Comparison of ENCODE assay signal across 13 cellular contexts in the genomic region with DNA sequence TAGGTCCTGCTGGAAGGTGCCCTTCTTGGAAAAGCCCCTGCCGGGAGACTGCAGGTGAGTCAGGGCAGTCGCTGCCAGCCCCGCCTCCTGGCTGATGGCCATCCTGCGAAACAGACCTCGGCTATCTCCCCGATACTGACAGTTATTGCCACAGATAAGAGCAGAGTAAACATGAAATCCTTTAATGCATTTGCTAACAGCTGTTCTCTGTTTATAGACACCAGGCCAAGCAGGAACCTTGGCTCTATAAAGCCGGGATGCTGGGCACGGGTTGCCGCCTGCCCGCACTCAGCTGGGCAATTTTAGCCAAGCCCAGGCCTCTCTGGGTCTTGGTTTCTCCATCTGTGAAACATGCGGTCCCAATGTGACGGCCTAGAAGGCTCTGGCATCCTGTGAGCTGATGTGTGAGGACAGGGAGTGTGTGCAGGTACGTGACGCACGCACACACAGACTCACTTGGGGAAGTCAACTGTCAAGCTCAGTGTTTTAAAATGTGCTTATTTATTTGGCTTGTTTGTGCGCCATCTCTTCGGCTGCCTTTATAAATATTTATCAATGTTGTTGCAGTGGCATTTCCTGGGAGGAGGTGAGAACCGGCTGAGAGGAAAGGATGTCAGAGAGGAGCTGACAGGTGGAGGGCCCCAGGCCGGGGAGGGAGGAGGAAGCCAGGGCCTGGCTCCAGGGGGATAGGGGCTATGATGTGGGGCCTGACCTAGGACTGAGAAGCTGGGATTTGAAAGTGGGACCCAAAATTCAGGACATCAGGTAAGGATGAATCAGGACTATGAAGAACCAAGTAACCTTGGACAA. TPM values are rescaled to one million over a fixed set of nuclear protein-coding genes. Genes with fewer than 3 reads are reported as not detected.
A peak's percentile ranks its signal among the peaks of the same experiment; 100 is the strongest.
DNase-seq lines count a peak whose midpoint lies in the region; ATAC-seq and TF ChIP-seq lines count a peak whose summit lies in the region.
"Had no signal": no experiment of that assay in that cellular context is flagged by ENCODE, and none has a peak within 500 bp of the region (broad histone marks: within the 10 kb centered on the region; RNA-seq: fewer than 3 reads in every experiment).

No MANE protein-coding gene starts in this region.

- peaks cover 9% of the 10 kb centered on the region for H3K36me3 Mint-ChIP-seq in glutamatergic neuron (ENCODE audit: unreplicated experiment)

- H3K4me3 Mint-ChIP-seq in glutamatergic neuron (ENCODE audit: unreplicated experiment) = no peak overlapping the region
- H3K4me3 Mint-ChIP-seq: stimulated activated naive CD8-positive, alpha-beta T cell treated with anti-CD3 and anti-CD28 coated beads, Interleukin-15, Interleukin-2, amounts not matched to agents 100 ng/mL and 50 ng/mL, for 24 hours had no signal

- peaks cover 6% of the 10 kb centered on the region for H3K9me3 Mint-ChIP-seq in glutamatergic neuron (ENCODE audit: unreplicated experiment)
- H3K9me3 Mint-ChIP-seq: stimulated activated naive CD8-positive, alpha-beta T cell treated with anti-CD3 and anti-CD28 coated beads, Interleukin-15, Interleukin-2, amounts not matched to agents 100 ng/mL and 50 ng/mL, for 24 hours had no signal

- peaks cover 6% of the 10 kb centered on the region for H3K27me3 Mint-ChIP-seq in glutamatergic neuron (ENCODE audit: unreplicated experiment)

- no peak overlapping the region for H3K27ac ChIP-seq in RWPE2 (ENCODE audit: poor library complexity, severe bottlenecking)
- no peak overlapping the region for H3K27ac ChIP-seq in liver (ENCODE audit: low read depth in 1 of 2, low read length in 2 of 2)
- H3K27ac ChIP-seq: ascending aorta, SK-N-MC had no signal

- H3K4me3 ChIP-seq in RWPE2 (ENCODE audit: severe bottlenecking) (no peak overlapping the region), liver (ENCODE audit: low read depth in 1 of 3, low read length in 3 of 3) (no peak overlapping the region)
- H3K4me3 ChIP-seq: ascending aorta, SK-N-MC had no signal

- H3K4me1 Mint-ChIP-seq in glutamatergic neuron (ENCODE audit: low read depth, unreplicated experiment) = peaks cover 3% of the 10 kb centered on the region

- ATAC-seq in RWPE2 (ENCODE audit: low read depth) (peak; percentile 81), GM21717 (IDR thresholded peaks at IDR 0.05; ENCODE audit: unreplicated experiment) (no peak)
- ATAC-seq in stimulated activated naive CD8-positive, alpha-beta T cell treated with anti-CD3 and anti-CD28 coated beads, Interleukin-15, Interleukin-2, amounts not matched to agents 100 U/mL and 50 U/mL, for 24 hours = no peak

- TF ChIP-seq RAD21 in liver (IDR thresholded peaks at IDR 0.05) = no peak

- no peaks in the 10 kb centered on the region for H3K27me3 ChIP-seq in RWPE2 (ENCODE audit: insufficient read depth, poor library complexity, severe bottlenecking)
- peaks cover 0 to 9% (median 0%) of the 10 kb centered on the region in 4 donors for H3K27me3 ChIP-seq in liver (ENCODE audit: control insufficient read depth in 4 of 4, insufficient read depth in 4 of 4, low read length in 3 of 4)
- H3K27me3 ChIP-seq: ascending aorta had no signal

- DNase-seq in COR-L47 (lab: John Stamatoyannopoulos, UW) = peak; percentile 93
- peak; percentile 98 for DNase-seq in NCI-H146 treated with DMSO at 0.1 percent for 48 hours (lab: John Stamatoyannopoulos, UW; ENCODE audit: unreplicated experiment)
- DNase-seq in RWPE2 (ENCODE audit: low spot score) = no peak
- no peak for DNase-seq in central memory CD4-positive, alpha-beta T cell
- no peak for DNase-seq in stimulated activated naive CD8-positive, alpha-beta T cell treated with anti-CD3 and anti-CD28 coated beads, Interleukin-15, Interleukin-2, amounts not matched to agents 100 U/mL and 50 U/mL, for 24 hours
- DNase-seq in glutamatergic neuron = no peak

- H3K36me3 ChIP-seq in RWPE2 (ENCODE audit: low read depth) (no peaks in the 10 kb centered on the region), liver (ENCODE audit: control insufficient read depth in 4 of 4, insufficient read depth in 3 of 4, low read depth in 1 of 4, low read length in 3 of 4) (no peaks in the 10 kb centered on the region)
- H3K36me3 ChIP-seq: ascending aorta had no signal

- H3K27ac Mint-ChIP-seq in glutamatergic neuron (ENCODE audit: unreplicated experiment) = no peak overlapping the region
- H3K27ac Mint-ChIP-seq: stimulated activated naive CD8-positive, alpha-beta T cell treated with anti-CD3 and anti-CD28 coated beads, Interleukin-15, Interleukin-2, amounts not matched to agents 100 ng/mL and 50 ng/mL, for 24 hours had no signal

- no peak for TF ChIP-seq CTCF in RWPE2 (IDR thresholded peaks at IDR 0.05; ENCODE audit: poor library complexity, severe bottlenecking)
- TF ChIP-seq CTCF in liver (IDR thresholded peaks at IDR 0.05; ENCODE audit: low read depth, low read length, missing input control) = no peak
- TF ChIP-seq CTCF in glutamatergic neuron (IDR thresholded peaks at IDR 0.05; ENCODE audit: partially characterized antibody, unreplicated experiment) = no peak

- WGBS in liver = 30% methylated on average over 19 of the region's 19 CpGs

- H3K9me3 ChIP-seq in RWPE2 (ENCODE audit: severe bottlenecking) = no peaks in the 10 kb centered on the region
- no peaks in the 10 kb centered on the region for H3K9me3 ChIP-seq in liver (ENCODE audit: control insufficient read depth in 4 of 4, low read length in 3 of 4)
- H3K9me3 ChIP-seq: ascending aorta had no signal

- H3K4me1 ChIP-seq in RWPE2 (ENCODE audit: insufficient read depth, poor library complexity, severe bottlenecking) = no peaks in the 10 kb centered on the region
- H3K4me1 ChIP-seq in liver (ENCODE audit: control insufficient read depth in 4 of 4, insufficient read depth in 4 of 4, low read length in 3 of 4) = no peaks in the 10 kb centered on the region
- H3K4me1 ChIP-seq: ascending aorta had no signal

- H3K9ac ChIP-seq in liver (ENCODE audit: low read depth in 1 of 2, low read length in 2 of 2) = no peak overlapping the region

TF ChIP-seq in liver, 16 proteins besides CTCF, POLR2A, EP300 and RAD21:
- no peak for TF ChIP-seq TAF1 (conservative IDR thresholded peaks at IDR 0.05)
- no peak for TF ChIP-seq EGR1 (IDR thresholded peaks at IDR 0.05; ENCODE audit: low read depth in 2 of 2)
- peak in 1 of 2 donors; percentile 10 for TF ChIP-seq GABPA (IDR thresholded peaks at IDR 0.05 in 1 of 2, conservative IDR thresholded peaks at IDR 0.05 in 1 of 2)
- peak in 1 of 2 donors; percentile 53 for TF ChIP-seq HNF4A (conservative IDR thresholded peaks at IDR 0.05)
- TF ChIP-seq FOXA1 (IDR thresholded peaks at IDR 0.05) = peak; percentile 96
- TF ChIP-seq, protein P1, sequence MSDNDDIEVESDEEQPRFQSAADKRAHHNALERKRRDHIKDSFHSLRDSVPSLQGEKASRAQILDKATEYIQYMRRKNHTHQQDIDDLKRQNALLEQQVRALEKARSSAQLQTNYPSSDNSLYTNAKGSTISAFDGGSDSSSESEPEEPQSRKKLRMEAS (IDR thresholded peaks at IDR 0.05) = no peak
- TF ChIP-seq, protein P2, sequence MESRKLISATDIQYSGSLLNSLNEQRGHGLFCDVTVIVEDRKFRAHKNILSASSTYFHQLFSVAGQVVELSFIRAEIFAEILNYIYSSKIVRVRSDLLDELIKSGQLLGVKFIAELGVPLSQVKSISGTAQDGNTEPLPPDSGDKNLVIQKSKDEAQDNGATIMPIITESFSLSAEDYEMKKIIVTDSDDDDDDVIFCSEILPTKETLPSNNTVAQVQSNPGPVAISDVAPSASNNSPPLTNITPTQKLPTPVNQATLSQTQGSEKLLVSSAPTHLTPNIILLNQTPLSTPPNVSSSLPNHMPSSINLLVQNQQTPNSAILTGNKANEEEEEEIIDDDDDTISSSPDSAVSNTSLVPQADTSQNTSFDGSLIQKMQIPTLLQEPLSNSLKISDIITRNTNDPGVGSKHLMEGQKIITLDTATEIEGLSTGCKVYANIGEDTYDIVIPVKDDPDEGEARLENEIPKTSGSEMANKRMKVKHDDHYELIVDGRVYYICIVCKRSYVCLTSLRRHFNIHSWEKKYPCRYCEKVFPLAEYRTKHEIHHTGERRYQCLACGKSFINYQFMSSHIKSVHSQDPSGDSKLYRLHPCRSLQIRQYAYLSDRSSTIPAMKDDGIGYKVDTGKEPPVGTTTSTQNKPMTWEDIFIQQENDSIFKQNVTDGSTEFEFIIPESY (IDR thresholded peaks at IDR 0.05) = no peak
- TF ChIP-seq FOXA2 (IDR thresholded peaks at IDR 0.05) = peak; percentile 97
- peak in 1 of 2 donors; percentile 69 for TF ChIP-seq RXRA (IDR thresholded peaks at IDR 0.05)

RNA-seq across cellular contexts. Expression of a gene that starts 50.8 kb away (rescaled TPM):
- total RNA-seq in liver (not detected), glutamatergic neuron (ENCODE audit: unreplicated experiment) (not detected)
- polyA plus RNA-seq in liver = not detected
- total RNA-seq: ascending aorta, LHCN-M2, lung microvascular endothelial cell had no signal

Comparison
In these comparisons a context has a peak if more than half of its experiments do, and no peak if none do; other contexts are left out.
1. DNase-seq: peak in COR-L47 (single experiment) and NCI-H146 treated with DMSO at 0.1 percent for 48 hours (single experiment); none in RWPE2 (single experiment), central memory CD4-positive, alpha-beta T cell (single experiment), stimulated activated naive CD8-positive, alpha-beta T cell treated with anti-CD3 and anti-CD28 coated beads, Interleukin-15, Interleukin-2, amounts not matched to agents 100 U/mL and 50 U/mL, for 24 hours (single experiment) and glutamatergic neuron (single experiment).